Comparison of ENCODE assay signal across 8 cellular contexts in genomic region chr4:122716825-122717448, GRCh38. TPM values are rescaled to one million over a fixed set of nuclear protein-coding genes. Genes with fewer than 3 reads are reported as not detected.
DNase-seq lines count a peak whose midpoint lies in the region; ATAC-seq, FAIRE-seq and TF ChIP-seq lines count a peak whose summit lies in the region.

No MANE protein-coding gene starts in this region.

- H4K20me1 ChIP-seq in endothelial cell of umbilical vein (replicated peaks; ENCODE audit: control insufficient read depth, extremely low read depth, insufficient read depth, low read length) = no peaks in the 10 kb centered on the region

- POLR2A ChIA-PET in endothelial cell of umbilical vein (lab: Charles Lee) = no interaction called here

- peaks cover 0 to 5% (median 0%) of the 10 kb centered on the region in 3 donors for H3K4me1 Mint-ChIP-seq in naive B cell
- peaks cover 17% of the 10 kb centered on the region for H3K4me1 Mint-ChIP-seq in stimulated activated naive CD8-positive, alpha-beta T cell treated with anti-CD3 and anti-CD28 coated beads, Interleukin-15, amount 100 ng/mL, for 72 hours

- peak; percentile 80 to 93 for TF ChIP-seq CTCF in endothelial cell of umbilical vein (IDR thresholded peaks at IDR 0.05; ENCODE audit: extremely low read depth in 1 of 2, insufficient read depth in 1 of 2, low read depth in 1 of 2, low read length in 2 of 2)

- H3K4me2 ChIP-seq in endothelial cell of umbilical vein (ENCODE audit: insufficient read depth, low read length) = no peak overlapping the region

- no peaks in the 10 kb centered on the region for H3K9me3 ChIP-seq in endothelial cell of umbilical vein (replicated peaks; ENCODE audit: control insufficient read depth, insufficient read depth, low read length)

- intact Hi-C loops in endothelial cell of umbilical vein (cut with micrococcal nuclease) = loop anchor here (1.0 to 5.0 kb wide), 5 partner anchors 42 to 815 kb away; no protein-coding TSS in a partner anchor

- no peak overlapping the region for H2AFZ ChIP-seq in endothelial cell of umbilical vein (ENCODE audit: low read depth, low read length)

- H3K27me3 ChIP-seq in endothelial cell of umbilical vein (ENCODE audit: control insufficient read depth in 2 of 2, insufficient read depth in 2 of 2, low read length in 2 of 2) = no peaks in the 10 kb centered on the region

- CTCF ChIA-PET in endothelial cell of umbilical vein (lab: Charles Lee) = interaction anchor here (0.6 to 3.8 kb wide), 55 partner anchors 9 to 816 kb away, joined by 3 to 84 read pairs (median 5); partner anchors contain the start of genes BBS12 and NUDT6

- H3K4me3 ChIP-seq in endothelial cell of umbilical vein (replicated peaks in 1 of 3; ENCODE audit: insufficient read depth in 1 of 3, low read depth in 1 of 3, low read length in 3 of 3) = no peak overlapping the region

- peaks cover 15 to 43% (median 28%) of the 10 kb centered on the region in 3 donors for H3K27me3 Mint-ChIP-seq in naive B cell
- peaks cover 19% of the 10 kb centered on the region for H3K27me3 Mint-ChIP-seq in stimulated activated naive CD8-positive, alpha-beta T cell treated with anti-CD3 and anti-CD28 coated beads, Interleukin-15, amount 100 ng/mL, for 72 hours

- no peaks in the 10 kb centered on the region for H3K36me3 ChIP-seq in endothelial cell of umbilical vein (ENCODE audit: control insufficient read depth in 2 of 2, extremely low read depth in 1 of 2, insufficient read depth in 2 of 2, low read length in 2 of 2)

- no peaks in the 10 kb centered on the region for H3K79me2 ChIP-seq in endothelial cell of umbilical vein (ENCODE audit: control insufficient read depth, insufficient read depth, low read length)

- H3K27ac Mint-ChIP-seq in naive B cell = no peak overlapping the region
- H3K27ac Mint-ChIP-seq in stimulated activated naive CD8-positive, alpha-beta T cell treated with anti-CD3 and anti-CD28 coated beads, Interleukin-15, amount 100 ng/mL, for 72 hours = no peak overlapping the region

- peak; percentile 91 for FAIRE-seq in endothelial cell of umbilical vein (lab: Jason Lieb, UNC)

- no peak overlapping the region for H3K27ac ChIP-seq in endothelial cell of umbilical vein (ENCODE audit: insufficient read depth, low read depth, low read length)

- H3K9me3 Mint-ChIP-seq in naive B cell = no peaks in the 10 kb centered on the region
- no peaks in the 10 kb centered on the region for H3K9me3 Mint-ChIP-seq in stimulated activated naive CD8-positive, alpha-beta T cell treated with anti-CD3 and anti-CD28 coated beads, Interleukin-15, amount 100 ng/mL, for 72 hours

- ATAC-seq in GM18519 (IDR thresholded peaks at IDR 0.05; ENCODE audit: low FRiP score, unreplicated experiment) (peak; percentile 83), HG03045 (IDR thresholded peaks at IDR 0.05; ENCODE audit: unreplicated experiment) (peak; percentile 89), naive B cell (ENCODE audit: low read depth in 2 of 2) (peak; percentile 82 to 90)
- peak; percentile 82 for ATAC-seq in stimulated activated naive CD8-positive, alpha-beta T cell treated with anti-CD3 and anti-CD28 coated beads, Interleukin-15, amount 100 ng/mL, for 72 hours

- peaks cover 8% of the 10 kb centered on the region for H3K4me1 ChIP-seq in endothelial cell of umbilical vein (ENCODE audit: control insufficient read depth, extremely low read depth, insufficient read depth, low read length)

- dilution Hi-C loops in endothelial cell of umbilical vein (cut with MboI; ENCODE audit: extremely low pct_ligation_motif_present, low sequenced_read_pairs) = no loop called here

- no TSS peak for BruUV-seq in endothelial cell of umbilical vein (replicated peaks; lab: Mats Ljungman, UMichigan)

- no peaks in the 10 kb centered on the region for H3K36me3 Mint-ChIP-seq in naive B cell

- H3K9ac ChIP-seq in endothelial cell of umbilical vein (replicated peaks; ENCODE audit: extremely low read depth, insufficient read depth, low read length) = no peak overlapping the region

- H3K4me3 Mint-ChIP-seq in naive B cell = no peak overlapping the region
- H3K4me3 Mint-ChIP-seq in stimulated activated naive CD8-positive, alpha-beta T cell treated with anti-CD3 and anti-CD28 coated beads, Interleukin-15, amount 100 ng/mL, for 72 hours = peak overlapping the region in 1 of 2 donors; percentile 4

- H3K9me1 ChIP-seq in endothelial cell of umbilical vein (replicated peaks; ENCODE audit: control insufficient read depth, extremely low read depth, insufficient read depth, low read length) = no peaks in the 10 kb centered on the region

- peak; percentile 79 for DNase-seq in Ammon's horn (ENCODE audit: low spot score)
- DNase-seq in NCI-H748 treated with DMSO at 0.1 percent for 48 hours (lab: John Stamatoyannopoulos, UW) = peak; percentile 28
- DNase-seq in activated CD8-positive, alpha-beta memory T cell treated with anti-CD3 and anti-CD28 coated beads, Interleukin-2, amount 50 U/mL, for 1 hour (ENCODE audit: extremely low read depth) = peak; percentile 9
- peak; percentile 65 for DNase-seq in endothelial cell of umbilical vein (ENCODE audit: low read depth, low spot score)
- DNase-seq in naive B cell = peak; percentile 25
- peak; percentile 45 to 75 for DNase-seq in stimulated activated naive CD8-positive, alpha-beta T cell treated with anti-CD3 and anti-CD28 coated beads, Interleukin-15, amount 100 ng/mL, for 72 hours

- TF ChIP-seq POLR2A in endothelial cell of umbilical vein (IDR thresholded peaks at IDR 0.05; ENCODE audit: low read depth, low read length) = no peak

TF ChIP-seq in endothelial cell of umbilical vein, 7 proteins besides CTCF, POLR2A, EP300 and RAD21:
- TF ChIP-seq MYC (IDR thresholded peaks at IDR 0.05; ENCODE audit: low read depth, low read length) = no peak
- TF ChIP-seq POLR2AphosphoS5 (IDR thresholded peaks at IDR 0.05; ENCODE audit: insufficient read depth, low read depth, low read length) = no peak
- no peak for TF ChIP-seq FOS (IDR thresholded peaks at IDR 0.05; ENCODE audit: borderline replicate concordance, insufficient read depth, low read length)
- no peak for TF ChIP-seq JUN (IDR thresholded peaks at IDR 0.05; ENCODE audit: borderline replicate concordance, insufficient read depth, insufficient read length, low read depth)
TF ChIP-seq in endothelial cell of umbilical vein: peak in this region for 0.

RNA-seq across cellular contexts. Expression of gene BBS12, which starts 15.6 kb away (rescaled TPM):
- total RNA-seq in endothelial cell of umbilical vein = 2.1 and 2.3 TPM in 2 replicates
- polyA plus RNA-seq in endothelial cell of umbilical vein (0.91 and 0.99 TPM in 2 replicates), naive B cell (ENCODE audit: low read depth in 6 of 6) (1 to 10 TPM in 5 of 6 donors, under 1 TPM in 1; 0.92 to 2.1 (median 1.4) TPM)
- polyA plus RNA-seq in endothelial cell of umbilical vein (2011; cell fraction: cytosol; rRNA removed) = 0.97 and 1.2 TPM in 2 replicates
- polyA plus RNA-seq in endothelial cell of umbilical vein (2011; cell fraction: nucleus; rRNA removed) = 0.64 and 0.97 TPM in 2 replicates
- 2.4 and 2.5 TPM in 2 replicates for polyA plus RNA-seq in endothelial cell of umbilical vein (2012)
- 2.3 and 2.5 TPM in 2 replicates for polyA minus RNA-seq in endothelial cell of umbilical vein
- polyA minus RNA-seq in endothelial cell of umbilical vein (2011; cell fraction: cytosol; rRNA and poly(A)+ RNA removed) = 0.31 TPM
- 1.7 and 2.8 TPM in 2 replicates for polyA minus RNA-seq in endothelial cell of umbilical vein (2011; cell fraction: nucleus; rRNA and poly(A)+ RNA removed)

Comparison
In these comparisons a context has a peak if more than half of its experiments do, and no peak if none do; other contexts are left out.
1. DNase-seq: peak in every context shown above with its lines; median percentile 79 in Ammon's horn; 65 in endothelial cell of umbilical vein; 60 in stimulated activated naive CD8-positive, alpha-beta T cell treated with anti-CD3 and anti-CD28 coated beads, Interleukin-15, amount 100 ng/mL, for 72 hours; 28 in NCI-H748 treated with DMSO at 0.1 percent for 48 hours; 25 in naive B cell; 9 in activated CD8-positive, alpha-beta memory T cell treated with anti-CD3 and anti-CD28 coated beads, Interleukin-2, amount 50 U/mL, for 1 hour.